Comparison of ENCODE assay signal across 9 cellular contexts in genomic region chr6:392441-393390, GRCh38. TPM values are rescaled to one million over a fixed set of nuclear protein-coding genes. Genes with fewer than 3 reads are reported as not detected.
DNase-seq lines count a peak whose midpoint lies in the region; ATAC-seq and TF ChIP-seq lines count a peak whose summit lies in the region.
"Had no signal": no experiment of that assay in that cellular context is flagged by ENCODE, and none has a peak within 500 bp of the region (broad histone marks: within the 10 kb centered on the region; RNA-seq: fewer than 3 reads in every experiment).

No MANE protein-coding gene starts in this region.

- H3K36me3 Mint-ChIP-seq in activated naive CD8-positive, alpha-beta T cell treated with anti-CD3 and anti-CD28 coated beads, Interleukin-2, amount 10 ng/mL, durations not matched to agents 7 days and 5 days, result peaks cover 26% of the 10 kb centered on the region

- peak overlapping the region; percentile 98 for H3K4me3 Mint-ChIP-seq in activated naive CD8-positive, alpha-beta T cell treated with anti-CD3 and anti-CD28 coated beads, Interleukin-2, amount 10 ng/mL, durations not matched to agents 7 days and 5 days

- 1 to 2% methylated on average over 37 to 76 of the region's 108 CpGs for WGBS in lower leg skin, 2 donors
- 3% methylated on average over 108 of the region's 108 CpGs for WGBS in thymus

- H3K4me3 ChIP-seq in lower leg skin (ENCODE audit: low read depth, poor library complexity, severe bottlenecking) (peak overlapping the region; percentile 39), thymus (ENCODE audit: low read length) (peak overlapping the region; percentile 47)

- no peak for TF ChIP-seq CTCF in lower leg skin (IDR thresholded peaks at IDR 0.05)

- H3K36me3 ChIP-seq in thymus (ENCODE audit: control insufficient read depth, insufficient read depth), result peaks cover 3% of the 10 kb centered on the region

- peak; percentile 19 for ATAC-seq in activated naive CD8-positive, alpha-beta T cell treated with anti-CD3 and anti-CD28 coated beads, Interleukin-2, amount 10 ng/mL, durations not matched to agents 7 days and 5 days (ENCODE audit: low read depth)
- no peak for ATAC-seq in HG02623 (IDR thresholded peaks at IDR 0.05; ENCODE audit: unreplicated experiment)

- intact Hi-C loops in lower leg skin (cut with DNase I; ENCODE audit: low total_unique reads), result no loop called here

- peak overlapping the region; percentile 94 for H3K27ac Mint-ChIP-seq in activated naive CD8-positive, alpha-beta T cell treated with anti-CD3 and anti-CD28 coated beads, Interleukin-2, amount 10 ng/mL, durations not matched to agents 7 days and 5 days

- H3K27me3 ChIP-seq in thymus (ENCODE audit: control insufficient read depth, insufficient read depth), result peaks cover 63% of the 10 kb centered on the region

- no peak overlapping the region for H3K27ac ChIP-seq in thymus (ENCODE audit: low read depth)

- TF ChIP-seq POLR2A in lower leg skin (IDR thresholded peaks at IDR 0.05), result no peak

- H3K4me1 ChIP-seq in thymus (ENCODE audit: control insufficient read depth, insufficient read depth, low read length), result no peaks in the 10 kb centered on the region

- POLR2A ChIA-PET in activated naive CD8-positive, alpha-beta T cell treated with anti-CD3 and anti-CD28 coated beads, Interleukin-2, amount 10 ng/mL, durations not matched to agents 7 days and 5 days (lab: Charles Lee), result interaction anchor here (0.8 to 6.5 kb wide), 44 partner anchors 11 to 318 kb away, joined by 3 to 128 read pairs (median 5); partner anchors contain the start of genes DUSP22 and EXOC2

- H3K9me3 ChIP-seq in thymus (ENCODE audit: control insufficient read depth), result no peaks in the 10 kb centered on the region

- peaks cover 49% of the 10 kb centered on the region for H3K4me1 Mint-ChIP-seq in activated naive CD8-positive, alpha-beta T cell treated with anti-CD3 and anti-CD28 coated beads, Interleukin-2, amount 10 ng/mL, durations not matched to agents 7 days and 5 days

- H3K27me3 Mint-ChIP-seq in activated naive CD8-positive, alpha-beta T cell treated with anti-CD3 and anti-CD28 coated beads, Interleukin-2, amount 10 ng/mL, durations not matched to agents 7 days and 5 days, result no peaks in the 10 kb centered on the region

- H3K9me3 Mint-ChIP-seq in activated naive CD8-positive, alpha-beta T cell treated with anti-CD3 and anti-CD28 coated beads, Interleukin-2, amount 10 ng/mL, durations not matched to agents 7 days and 5 days, result no peaks in the 10 kb centered on the region
- H3K9me3 Mint-ChIP-seq: neural crest cell had no signal

- DNase-seq in NCI-H1105 treated with DMSO at 0.1 percent for 48 hours (lab: John Stamatoyannopoulos, UW) (peak; percentile 43), NCI-H1105 (lab: John Stamatoyannopoulos, UW) (no peak), lower leg skin (ENCODE audit: low spot score in 2 of 2) (peak in 1 of 2 donors; percentile 84), GOT3 (lab: John Stamatoyannopoulos, UW) (no peak), NCI-H446 treated with DMSO at 0.1 percent for 48 hours (lab: John Stamatoyannopoulos, UW) (no peak)
- peak; percentile 72 for DNase-seq in activated naive CD8-positive, alpha-beta T cell treated with anti-CD3 and anti-CD28 coated beads, Interleukin-2, amount 10 ng/mL, durations not matched to agents 7 days and 5 days

RNA-seq across cellular contexts. Expression of gene IRF4, which starts 1.2 kb away (rescaled TPM):
- total RNA-seq in activated naive CD8-positive, alpha-beta T cell treated with anti-CD3 and anti-CD28 coated beads, Interleukin-2, amount 10 ng/mL, durations not matched to agents 7 days and 5 days, result 10 to 100 TPM; 94.2 to 95.1 TPM
- total RNA-seq in lower leg skin, result 10 to 100 TPM in 1 of 4 donors, 1 to 10 TPM in 3; 6.6 to 21.2 (median 8.8) TPM
- polyA plus RNA-seq in thymus, result 7.5 TPM

Comparison
In these comparisons a context has a peak if more than half of its experiments do, and no peak if none do; other contexts are left out.
1. DNase-seq: peak in NCI-H1105 treated with DMSO at 0.1 percent for 48 hours (single experiment) and activated naive CD8-positive, alpha-beta T cell treated with anti-CD3 and anti-CD28 coated beads, Interleukin-2, amount 10 ng/mL, durations not matched to agents 7 days and 5 days (single experiment); none in NCI-H1105 (single experiment), GOT3 (single experiment) and NCI-H446 treated with DMSO at 0.1 percent for 48 hours (single experiment).
2. RNA of gene IRF4, which starts 1.2 kb away (total RNA-seq): 94.2 to 95.1 TPM in activated naive CD8-positive, alpha-beta T cell treated with anti-CD3 and anti-CD28 coated beads, Interleukin-2, amount 10 ng/mL, durations not matched to agents 7 days and 5 days; 6.6 to 21.2 TPM in lower leg skin; every median in the first group is over 4 times any median in the second.